In the genomic region with DNA sequence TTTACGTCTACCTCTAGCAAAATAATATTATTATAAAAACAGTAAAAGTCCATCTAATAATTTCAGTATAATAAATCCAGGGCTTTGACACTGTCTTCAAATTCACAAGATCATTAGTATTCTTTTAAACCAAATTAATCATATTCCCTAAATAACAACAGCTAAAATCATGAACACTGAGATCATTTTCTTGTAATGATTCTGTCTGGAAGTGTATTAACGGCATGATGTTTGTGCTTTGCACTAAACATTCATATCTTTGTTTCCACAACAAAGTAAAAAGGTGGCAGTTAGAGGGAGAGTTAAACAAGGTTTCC, we compare ENCODE assay signal across 8 cellular contexts. TPM values are rescaled to one million over a fixed set of nuclear protein-coding genes. Genes with fewer than 3 reads are reported as not detected.
DNase-seq lines count a peak whose midpoint lies in the region; ATAC-seq, FAIRE-seq and TF ChIP-seq lines count a peak whose summit lies in the region.

No MANE protein-coding gene starts in this region.

- H3K9me2 ChIP-seq in hepatocyte (replicated peaks; ENCODE audit: insufficient read depth) = no peaks in the 10 kb centered on the region

- no peak overlapping the region for H2AFZ ChIP-seq in H9 (ENCODE audit: low read length)
- peak overlapping the region; percentile 27 for H2AFZ ChIP-seq in hepatocyte

- no peak overlapping the region for H4K91ac ChIP-seq in H9 (ENCODE audit: insufficient read length, low read depth, low read length)

- no peaks in the 10 kb centered on the region for H4K20me1 ChIP-seq in H9 (ENCODE audit: control insufficient read depth, insufficient read depth, insufficient read length)
- peaks cover under 1% of the 10 kb centered on the region for H4K20me1 ChIP-seq in hepatocyte (ENCODE audit: insufficient read depth, poor library complexity, severe bottlenecking)

- ATAC-seq in activated CD8-positive, alpha-beta T cell treated with anti-CD3 and anti-CD28 coated beads, Interleukin-2, amount 10 ng/mL, durations not matched to agents 7 days and 5 days = no peak
- ATAC-seq in GM18907 (IDR thresholded peaks at IDR 0.05; ENCODE audit: unreplicated experiment) (no peak), HG03280 (IDR thresholded peaks at IDR 0.05; ENCODE audit: unreplicated experiment) (no peak)

- H3K79me2 ChIP-seq in H9 (ENCODE audit: insufficient read depth, low read length) (no peaks in the 10 kb centered on the region; the same call in 1 of the 2 replicates), hepatocyte (peaks cover 37% of the 10 kb centered on the region)

- peaks cover 13% of the 10 kb centered on the region in 2 experiments for H3K4me1 Mint-ChIP-seq in H9
- peaks cover 41% of the 10 kb centered on the region for H3K4me1 Mint-ChIP-seq in activated CD8-positive, alpha-beta T cell treated with anti-CD3 and anti-CD28 coated beads, Interleukin-2, amount 10 ng/mL, durations not matched to agents 7 days and 5 days (ENCODE audit: low read depth)

- H2BK5ac ChIP-seq in H9 (ENCODE audit: insufficient read length, low read length) = no peak overlapping the region

- no peak overlapping the region for H2BK15ac ChIP-seq in H9 (ENCODE audit: low read depth, low read length)

- no peak overlapping the region for H2AK5ac ChIP-seq in H9 (ENCODE audit: insufficient read length, low read length)

- H2BK12ac ChIP-seq in H9 (ENCODE audit: insufficient read length, low read depth, low read length) = no peak overlapping the region

- H3K9me3 ChIP-seq in H9 (ENCODE audit: control insufficient read depth, low read depth, low read length) (no peaks in the 10 kb centered on the region), hepatocyte (ENCODE audit: low read depth) (no peaks in the 10 kb centered on the region), small intestine (ENCODE audit: control insufficient read depth, low read depth) (no peaks in the 10 kb centered on the region)

- WGBS in H9 (ENCODE audit: extremely low coverage, insufficient read length, low lambda C conversion rate) = no CpG with 5 or more reads among the region's 2 CpGs
- 68% methylated on average over 2 of the region's 2 CpGs for WGBS in hepatocyte (ENCODE audit: low lambda C conversion rate, missing lambda C conversion rate)
- 17 to 36% (median 18%) methylated on average over 2 of the region's 2 CpGs for WGBS in small intestine, 3 donors

- FAIRE-seq in small intestine (lab: Jason Lieb, UNC) = no peak

- H3K36me3 ChIP-seq in hepatocyte (replicated peaks; ENCODE audit: insufficient read depth, low read depth) (no peaks in the 10 kb centered on the region), small intestine (ENCODE audit: control insufficient read depth in 2 of 2, insufficient read depth in 2 of 2, low read length in 2 of 2) (peaks cover 0 to 2% of the 10 kb centered on the region in 2 donors)

- H3K4me3 ChIP-seq in hepatocyte = peak overlapping the region; percentile 53
- peak overlapping the region; percentile 39 to 77 for H3K4me3 ChIP-seq in small intestine (ENCODE audit: low read depth in 1 of 2, low read length in 2 of 2)

- H2BK20ac ChIP-seq in H9 (ENCODE audit: low read depth, low read length, poor library complexity, severe bottlenecking) = no peak overlapping the region

- H3K27me3 Mint-ChIP-seq in H9 (ENCODE audit: low read depth) = peaks cover 13% of the 10 kb centered on the region
- H3K27me3 Mint-ChIP-seq in activated CD8-positive, alpha-beta T cell treated with anti-CD3 and anti-CD28 coated beads, Interleukin-2, amount 10 ng/mL, durations not matched to agents 7 days and 5 days (ENCODE audit: low read depth) = no peaks in the 10 kb centered on the region

- H3T11ph ChIP-seq in H9 (ENCODE audit: low read length) = no peak overlapping the region

- H3K9ac ChIP-seq in H9 (ENCODE audit: extremely low read depth, insufficient read length, low read length) = no peak overlapping the region

- H3K27me3 ChIP-seq in H9 (ENCODE audit: insufficient read depth, low read length) = no peaks in the 10 kb centered on the region
- H3K27me3 ChIP-seq in hepatocyte = no peaks in the 10 kb centered on the region
- no peaks in the 10 kb centered on the region for H3K27me3 ChIP-seq in small intestine (ENCODE audit: control insufficient read depth in 2 of 2, insufficient read depth in 2 of 2, low read length in 2 of 2)

- H3K18ac ChIP-seq in H9 (ENCODE audit: insufficient read length, low read depth, low read length) = no peak overlapping the region

- no peak overlapping the region for H3K56ac ChIP-seq in H9 (ENCODE audit: insufficient read length, low read depth, low read length)

- no peak overlapping the region for H4K8ac ChIP-seq in H9 (replicated peaks; ENCODE audit: insufficient read length, low read depth, low read length)

- no peak overlapping the region for H3K14ac ChIP-seq in H9 (ENCODE audit: insufficient read depth, low read length)

- DNase-seq in H9 (no peak), hepatocyte (ENCODE audit: low spot score) (no peak), small intestine (no peak), anterior cingulate cortex (lab: John Stamatoyannopoulos, UW) (no peak), HuH-7.5 (ENCODE audit: low spot score) (no peak)
- DNase-seq in activated CD8-positive, alpha-beta T cell treated with anti-CD3 and anti-CD28 coated beads, Interleukin-2, amount 10 ng/mL, durations not matched to agents 7 days and 5 days = no peak

- peak overlapping the region; percentile 30 for H3K4me2 ChIP-seq in H9 (ENCODE audit: insufficient read depth, insufficient read length, low read length)
- peak overlapping the region; percentile 88 for H3K4me2 ChIP-seq in hepatocyte

- CTCF ChIA-PET in activated CD8-positive, alpha-beta T cell treated with anti-CD3 and anti-CD28 coated beads, Interleukin-2, amount 10 ng/mL, durations not matched to agents 7 days and 5 days (lab: Charles Lee) = interaction anchor here (0.6 to 3.0 kb wide), 10 partner anchors 9 to 85 kb away, joined by 3 to 22 read pairs (median 4); no protein-coding TSS in a partner anchor

- no peaks in the 10 kb centered on the region for H3K79me1 ChIP-seq in H9 (ENCODE audit: insufficient read depth, low read depth, low read length, poor library complexity, severe bottlenecking)

- no peak overlapping the region for H3K27ac Mint-ChIP-seq in H9
- H3K27ac Mint-ChIP-seq in activated CD8-positive, alpha-beta T cell treated with anti-CD3 and anti-CD28 coated beads, Interleukin-2, amount 10 ng/mL, durations not matched to agents 7 days and 5 days = peak overlapping the region; percentile 93

- no peaks in the 10 kb centered on the region for H3K36me3 Mint-ChIP-seq in H9 (ENCODE audit: insufficient read depth in 1 of 3, low read depth in 3 of 3)
- H3K36me3 Mint-ChIP-seq in activated CD8-positive, alpha-beta T cell treated with anti-CD3 and anti-CD28 coated beads, Interleukin-2, amount 10 ng/mL, durations not matched to agents 7 days and 5 days (ENCODE audit: low read depth) = peaks cover 14% of the 10 kb centered on the region

- H2BK120ac ChIP-seq in H9 (ENCODE audit: low read depth, low read length, poor library complexity, severe bottlenecking) = no peak overlapping the region

- peaks cover 2% of the 10 kb centered on the region for H3K23me2 ChIP-seq in H9 (ENCODE audit: insufficient read length, low read depth, low read length, poor library complexity, severe bottlenecking)

- no peaks in the 10 kb centered on the region; the same call in 1 of the 2 replicates for H3K4me1 ChIP-seq in H9 (ENCODE audit: insufficient read depth, low read length)
- peaks cover 10% of the 10 kb centered on the region for H3K4me1 ChIP-seq in hepatocyte (ENCODE audit: insufficient read depth)
- H3K4me1 ChIP-seq in small intestine (ENCODE audit: control insufficient read depth in 2 of 2, insufficient read depth in 1 of 2, low read depth in 1 of 2, low read length in 1 of 2) = peaks cover 0 to 2% of the 10 kb centered on the region in 2 donors

- TF ChIP-seq CTCF in H9 (conservative IDR thresholded peaks at IDR 0.05) (no peak), hepatocyte (IDR thresholded peaks at IDR 0.05; ENCODE audit: poor library complexity) (no peak)

- H3K27ac ChIP-seq in H9 (ENCODE audit: insufficient read length, low read depth, low read length) (no peak overlapping the region), hepatocyte (peak overlapping the region; percentile 97), small intestine (ENCODE audit: low read depth in 1 of 2, low read length in 1 of 2) (peak overlapping the region; percentile 93 to 97)

- no peak overlapping the region for H3K4ac ChIP-seq in H9 (ENCODE audit: low read depth, low read length)

- POLR2A ChIA-PET in activated CD8-positive, alpha-beta T cell treated with anti-CD3 and anti-CD28 coated beads, Interleukin-2, amount 10 ng/mL, durations not matched to agents 7 days and 5 days (lab: Charles Lee) = interaction anchor here (0.7 to 6.9 kb wide), 19 partner anchors 8 to 106 kb away, joined by 3 to 69 read pairs (median 11); partner anchors contain the start of gene HIVEP2

- no peak overlapping the region for H4K5ac ChIP-seq in H9 (ENCODE audit: insufficient read length, low read depth, low read length)

- peak overlapping the region; percentile 53 to 76 for H3K4me3 Mint-ChIP-seq in H9
- peak overlapping the region; percentile 85 for H3K4me3 Mint-ChIP-seq in activated CD8-positive, alpha-beta T cell treated with anti-CD3 and anti-CD28 coated beads, Interleukin-2, amount 10 ng/mL, durations not matched to agents 7 days and 5 days

- no peak overlapping the region for H3K23ac ChIP-seq in H9 (ENCODE audit: insufficient read length, low read depth, low read length)

- H3K9me3 Mint-ChIP-seq in H9 = no peaks in the 10 kb centered on the region
- H3K9me3 Mint-ChIP-seq in activated CD8-positive, alpha-beta T cell treated with anti-CD3 and anti-CD28 coated beads, Interleukin-2, amount 10 ng/mL, durations not matched to agents 7 days and 5 days (ENCODE audit: insufficient read depth) = no peaks in the 10 kb centered on the region

RNA-seq across cellular contexts. Expression of gene HIVEP2, which starts 18.8 kb away (rescaled TPM):
- 3.6 and 4.2 TPM in 2 replicates for total RNA-seq in H9 (2021)
- total RNA-seq in activated CD8-positive, alpha-beta T cell treated with anti-CD3 and anti-CD28 coated beads, Interleukin-2, amount 10 ng/mL, durations not matched to agents 7 days and 5 days = 10 to 100 TPM; 22.8 to 23.1 TPM
- 9.4 TPM in 2 replicates for total RNA-seq in hepatocyte
- polyA plus RNA-seq in hepatocyte = 3.3 and 3.9 TPM in 2 replicates
- 1 to 10 TPM; 1.9 to 3.5 (median 2.7) TPM for polyA plus RNA-seq in small intestine
